In genomic region chr16:19179890-19180490, GRCh38 we compare ENCODE assay signal across 8 cellular contexts. TPM values are rescaled to one million over a fixed set of nuclear protein-coding genes. Genes with fewer than 3 reads are reported as not detected.
DNase-seq lines count a peak whose midpoint lies in the region; ATAC-seq, FAIRE-seq and TF ChIP-seq lines count a peak whose summit lies in the region.

No MANE protein-coding gene starts in this region.

- H3K27me3 Mint-ChIP-seq in CD4-positive, alpha-beta T cell: peaks cover 18% of the 10 kb centered on the region

- no peaks in the 10 kb centered on the region for H3K4me1 Mint-ChIP-seq in CD4-positive, alpha-beta T cell (ENCODE audit: low read depth)

- no peaks in the 10 kb centered on the region for H3K9me3 Mint-ChIP-seq in CD4-positive, alpha-beta T cell

- FAIRE-seq in kidney (lab: Jason Lieb, UNC): no peak

- peak; percentile 48 for DNase-seq in AG10803 (ENCODE audit: low read depth)
- peak; percentile 55 for DNase-seq in GM19238 (ENCODE audit: insufficient read length, low spot score)
- peak; percentile 4 for DNase-seq in OCI-M2 (lab: John Stamatoyannopoulos, UW; ENCODE audit: unreplicated experiment)
- peak; percentile 37 for DNase-seq in brain microvascular endothelial cell
- no peak for DNase-seq in kidney
- DNase-seq in stimulated activated CD4-positive, alpha-beta T cell treated with anti-CD3 and anti-CD28 coated beads, TNF-alpha, amount 100 ng/mL, for 48 hours (ENCODE audit: low read depth in 3 of 3): peak; percentile 14 to 40 (median 26)
- DNase-seq in CD4-positive, alpha-beta T cell: no peak

- H3K9ac ChIP-seq in kidney (ENCODE audit: low read length in 2 of 2): no peak overlapping the region

- no peak for ATAC-seq in CD4-positive, alpha-beta T cell (ENCODE audit: poor library complexity)
- no peak for ATAC-seq in GM18520 (IDR thresholded peaks at IDR 0.05; ENCODE audit: unreplicated experiment)

- in situ Hi-C loops in brain microvascular endothelial cell (cut with HindIII; ENCODE audit: low pct_ligation_motif_present, low sequenced_read_pairs): no loop called here

- no peaks in the 10 kb centered on the region for H3K9me3 ChIP-seq in kidney (ENCODE audit: control insufficient read depth in 1 of 2, low read length in 2 of 2)
- H3K9me3 ChIP-seq in CD4-positive, alpha-beta T cell (ENCODE audit: control insufficient read depth, low read length): no peaks in the 10 kb centered on the region

- TF ChIP-seq CTCF in AG10803 (conservative IDR thresholded peaks at IDR 0.05; ENCODE audit: low read length) (peak; percentile 67), brain microvascular endothelial cell (IDR thresholded peaks at IDR 0.05; ENCODE audit: low read depth, low read length, missing control alignments) (peak; percentile 77), kidney (IDR thresholded peaks at IDR 0.05; ENCODE audit: borderline replicate concordance, extremely low read depth, insufficient read depth) (peak; percentile 39)
- TF ChIP-seq CTCF in CD4-positive, alpha-beta T cell (IDR thresholded peaks at IDR 0.05): no peak

- H3K36me3 ChIP-seq in brain microvascular endothelial cell (replicated peaks) (no peaks in the 10 kb centered on the region), kidney (ENCODE audit: control insufficient read depth in 1 of 2, insufficient read depth in 2 of 2, low read length in 2 of 2) (no peaks in the 10 kb centered on the region)

- peaks cover 0 to 2% of the 10 kb centered on the region in 2 donors for H3K4me1 ChIP-seq in kidney (ENCODE audit: control insufficient read depth in 1 of 2, insufficient read depth in 1 of 2, low read depth in 1 of 2, low read length in 2 of 2)

- H3K27me3 ChIP-seq in brain microvascular endothelial cell (replicated peaks): no peaks in the 10 kb centered on the region
- no peaks in the 10 kb centered on the region for H3K27me3 ChIP-seq in CD4-positive, alpha-beta T cell (ENCODE audit: control insufficient read depth, insufficient read depth, low read length)

- H3K27ac Mint-ChIP-seq in CD4-positive, alpha-beta T cell: no peak overlapping the region

- H3K4me3 ChIP-seq in AG10803 (ENCODE audit: low read length) (no peak overlapping the region), brain microvascular endothelial cell (ENCODE audit: low read depth, low read length) (no peak overlapping the region), kidney (ENCODE audit: low read length in 2 of 2) (no peak overlapping the region)

- POLR2A ChIA-PET in CD4-positive, alpha-beta T cell (lab: Charles Lee): no interaction called here

- H3K27ac ChIP-seq in brain microvascular endothelial cell (no peak overlapping the region), kidney (ENCODE audit: low read depth in 2 of 2, low read length in 2 of 2) (no peak overlapping the region)
- no peak overlapping the region for H3K27ac ChIP-seq in CD4-positive, alpha-beta T cell (ENCODE audit: low read depth, low read length)

- H3K36me3 Mint-ChIP-seq in CD4-positive, alpha-beta T cell (ENCODE audit: low read depth): no peaks in the 10 kb centered on the region

- H3K4me3 Mint-ChIP-seq in CD4-positive, alpha-beta T cell: no peak overlapping the region

- intact Hi-C loops in kidney (cut with DNase I): loop anchor here (10.0 kb wide), 1 partner anchor 195 kb away; no protein-coding TSS in a partner anchor
- intact Hi-C loops in CD4-positive, alpha-beta T cell (cut with DNase I, micrococcal nuclease): no loop called here

- CTCF ChIA-PET in CD4-positive, alpha-beta T cell (lab: Charles Lee): interaction anchor here (1.0 kb wide), 1 partner anchor 93 kb away, joined by 3 read pairs; no protein-coding TSS in a partner anchor

RNA-seq across cellular contexts. Expression of gene SYT17, which starts 11.9 kb away (rescaled TPM):
- total RNA-seq in kidney: 5.8 TPM
- polyA plus RNA-seq in kidney (ENCODE audit: insufficient read depth, low read depth, low replicate concordance): 8.8 TPM
- total RNA-seq in CD4-positive, alpha-beta T cell: not detected

Comparison
In these comparisons a context has a peak if more than half of its experiments do, and no peak if none do; other contexts are left out.
1. DNase-seq: peak in AG10803 (single experiment), GM19238 (single experiment), OCI-M2 (single experiment), brain microvascular endothelial cell (single experiment) and stimulated activated CD4-positive, alpha-beta T cell treated with anti-CD3 and anti-CD28 coated beads, TNF-alpha, amount 100 ng/mL, for 48 hours (3 of 3); none in kidney (single experiment) and CD4-positive, alpha-beta T cell (0 of 10).